In the genomic region with DNA sequence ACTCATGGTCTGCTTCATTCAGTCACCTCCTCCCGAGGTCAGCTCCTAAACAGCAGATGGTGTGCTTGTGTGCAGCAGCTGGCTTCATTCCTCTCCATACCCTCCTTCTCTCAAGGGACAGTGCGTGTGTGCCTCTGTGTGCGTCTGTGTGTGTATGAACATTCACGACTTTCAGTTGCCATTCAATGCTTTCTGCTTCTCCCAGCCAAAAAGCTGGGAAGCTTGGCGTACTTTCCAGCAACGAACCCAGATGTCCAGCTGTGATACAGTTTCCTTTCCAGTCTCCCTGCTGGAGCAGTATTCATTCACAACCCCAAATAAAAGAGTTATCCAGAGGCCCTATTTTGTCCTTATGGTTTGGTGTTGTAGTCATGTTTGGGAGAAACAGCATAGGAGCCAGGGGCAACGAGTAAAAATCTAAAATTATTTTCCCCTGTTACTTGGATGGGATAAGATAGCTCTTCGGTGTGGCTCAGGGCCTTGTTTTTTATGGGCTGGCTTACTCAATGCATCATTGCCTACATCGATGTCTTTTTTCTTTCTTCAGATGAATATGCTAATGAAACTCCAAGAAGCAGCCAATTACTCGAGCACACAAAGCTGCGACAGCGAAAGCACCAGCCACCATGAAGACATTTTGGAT, we compare ENCODE assay signal across 8 cellular contexts.
DNase-seq lines count a peak whose midpoint lies in the region; ATAC-seq and TF ChIP-seq lines count a peak whose summit lies in the region.

No MANE protein-coding gene starts in this region.

- H3K4me1 ChIP-seq in PC-9 (replicated peaks; ENCODE audit: insufficient read depth) (no peaks in the 10 kb centered on the region), suprapubic skin (no peaks in the 10 kb centered on the region)

- no peaks in the 10 kb centered on the region for H4K20me1 ChIP-seq in PC-9 (ENCODE audit: insufficient read depth)

- 0 out of 2 replicates have a peak overlapping the region, but pooled peaks have one; percentile 26 for H2AFZ ChIP-seq in PC-9

- CTCF ChIA-PET in PC-9 (lab: Charles Lee) = no interaction called here

- H3K4me3 ChIP-seq in PC-9 (no peak overlapping the region), suprapubic skin (no peak overlapping the region)

- intact Hi-C loops in Right ventricle myocardium superior (cut with DNase I) = no loop called here
- intact Hi-C loops in cardiac septum (cut with DNase I) = no loop called here
- intact Hi-C loops in PC-9 (cut with micrococcal nuclease; ENCODE audit: unreplicated experiment) = no loop called here
- intact Hi-C loops in left ventricle myocardium superior (cut with micrococcal nuclease) = no loop called here

- H3K27me3 ChIP-seq in PC-9 (ENCODE audit: insufficient read depth, low read depth) = no peaks in the 10 kb centered on the region
- H3K27me3 ChIP-seq in suprapubic skin = no peaks in the 10 kb centered on the region

- no peaks in the 10 kb centered on the region for H3K9me3 ChIP-seq in PC-9 (ENCODE audit: insufficient read depth, low read depth)
- H3K9me3 ChIP-seq in suprapubic skin = no peaks in the 10 kb centered on the region

- H3K79me2 ChIP-seq in PC-9 (ENCODE audit: low read depth) = no peaks in the 10 kb centered on the region

- no peak overlapping the region for H3K4me2 ChIP-seq in PC-9

- no peaks in the 10 kb centered on the region for H3K9me2 ChIP-seq in PC-9 (ENCODE audit: insufficient read depth)

- H3K27ac ChIP-seq in PC-9 = no peak overlapping the region
- H3K27ac ChIP-seq in suprapubic skin = no peak overlapping the region

- no peak for TF ChIP-seq EP300 in suprapubic skin (IDR thresholded peaks at IDR 0.05)

- POLR2A ChIA-PET in PC-9 (lab: Charles Lee; ENCODE audit: unreplicated experiment) = no interaction called here

- no peaks in the 10 kb centered on the region for H3K36me3 ChIP-seq in PC-9 (ENCODE audit: low read depth)
- no peaks in the 10 kb centered on the region for H3K36me3 ChIP-seq in suprapubic skin

- WGBS in suprapubic skin = 77% methylated on average over 12 of the region's 12 CpGs

- TF ChIP-seq POLR2A in suprapubic skin (IDR thresholded peaks at IDR 0.05) = no peak

- BruUV-seq in PC-9 (replicated peaks; lab: Mats Ljungman, UMichigan) = no TSS peak

- TF ChIP-seq CTCF in PC-9 (conservative IDR thresholded peaks at IDR 0.05) (no peak), suprapubic skin (IDR thresholded peaks at IDR 0.05) (no peak)

- ATAC-seq in Right ventricle myocardium superior (ENCODE audit: poor library complexity) = peak; percentile 85
- peak; percentile 92 for ATAC-seq in left ventricle myocardium superior

- no peaks in the 10 kb centered on the region for H3F3A ChIP-seq in PC-9 (ENCODE audit: insufficient read depth, low read depth)

- DNase-seq in Right ventricle myocardium superior (peak; percentile 48), cardiac septum (ENCODE audit: low spot score) (no peak), PC-9 (no peak), left ventricle myocardium superior (peak; percentile 43), COLO829 (ENCODE audit: low spot score) (no peak), activated gamma-delta T cell treated with Interleukin-2 at 50 U/mL for 16 hours (no peak), SW480 (ENCODE audit: low spot score) (no peak), suprapubic skin (ENCODE audit: low spot score in 2 of 2) (no peak)

Comparison
In these comparisons a context has a peak if more than half of its experiments do, and no peak if none do; other contexts are left out.
1. DNase-seq: peak in Right ventricle myocardium superior (single experiment) and left ventricle myocardium superior (single experiment); none in cardiac septum (single experiment), PC-9 (0 of 2), COLO829 (single experiment), activated gamma-delta T cell treated with Interleukin-2 at 50 U/mL for 16 hours (single experiment), SW480 (single experiment) and suprapubic skin (0 of 2).